ENCODE assay signal across 26 cellular contexts in genomic region chr10:82136103-82136502, GRCh38.
"Had no signal": no experiment of that assay in that cellular context is flagged by ENCODE, and none has a peak within 500 bp of the region (broad histone marks: within the 10 kb centered on the region; RNA-seq: fewer than 3 reads in every experiment).

No MANE protein-coding gene starts in this region.

- H3K4me3 Mint-ChIP-seq: memory B cell; mesothelial cell of epicardium; naive B cell; natural killer cell; nephron progenitor cell; neural progenitor cell; stimulated activated naive B cell treated with anti-CD40 and anti-IgM and Interleukin-4, amounts not matched to agents 10 μg/mL and 1 μg/mL and 100 μg/mL, for 72 hours had no signal

- H3K9me3 Mint-ChIP-seq: neural progenitor cell had no signal

- H3K27ac Mint-ChIP-seq: memory B cell; mesothelial cell of epicardium; naive B cell; natural killer cell; nephron progenitor cell; neural progenitor cell; progenitor cell of endocrine pancreas; stimulated activated naive B cell treated with anti-CD40 and anti-IgM and Interleukin-4, amounts not matched to agents 10 μg/mL and 1 μg/mL and 100 μg/mL, for 72 hours had no signal

- DNase-seq: islet precursor cell; left ventricle myocardium inferior; naive B cell; natural killer cell; nephron progenitor cell; ovary; right lobe of liver; stimulated activated CD4-positive, alpha-beta T cell treated with anti-CD3 and anti-CD28 coated beads, Interleukin-12 subunit alpha, Interleukin-12 subunit beta, amount 100 ng/mL, for 4 hours; stimulated activated CD4-positive, alpha-beta T cell treated with anti-CD3 and anti-CD28 coated beads, Interleukin-15, amount 100 ng/mL, for 24 hours; stimulated activated CD4-positive, alpha-beta T cell treated with anti-CD3 and anti-CD28 coated beads, Interleukin-2, amount 100 ng/mL, for 24 hours; stimulated activated CD4-positive, alpha-beta T cell treated with anti-CD3 and anti-CD28 coated beads, Interleukin-4, amount 100 ng/mL, for 1 hour; stimulated activated naive B cell treated with anti-CD40 and anti-IgM and Interleukin-4, amounts not matched to agents 10 μg/mL and 1 μg/mL and 100 μg/mL, for 72 hours; stimulated activated naive CD8-positive, alpha-beta T cell treated with anti-CD3 and anti-CD28 coated beads, Interleukin-15, Interleukin-2, amounts not matched to agents 100 U/mL and 50 U/mL, for 24 hours; stomach; testis; thyroid gland; transverse colon; upper lobe of left lung had no signal

- ATAC-seq: natural killer cell; right lobe of liver; stimulated activated naive B cell treated with anti-CD40 and anti-IgM and Interleukin-4, amounts not matched to agents 10 μg/mL and 1 μg/mL and 100 μg/mL, for 72 hours; stimulated activated naive CD8-positive, alpha-beta T cell treated with anti-CD3 and anti-CD28 coated beads, Interleukin-15, Interleukin-2, amounts not matched to agents 100 U/mL and 50 U/mL, for 24 hours had no signal

- H3K9ac ChIP-seq: neural progenitor cell had no signal

- H3K36me3 ChIP-seq: left ventricle myocardium inferior, neural progenitor cell, ovary, right atrium auricular region, right lobe of liver, stomach, thyroid gland, transverse colon, upper lobe of left lung, vagina had no signal

- H2AFZ ChIP-seq: hepatocyte, neural progenitor cell had no signal

- H3K4me1 Mint-ChIP-seq: memory B cell; mesothelial cell of epicardium; naive B cell; natural killer cell; nephron progenitor cell; neural progenitor cell; stimulated activated naive B cell treated with anti-CD40 and anti-IgM and Interleukin-4, amounts not matched to agents 10 μg/mL and 1 μg/mL and 100 μg/mL, for 72 hours had no signal

- H3K9me3 ChIP-seq: ovary, right atrium auricular region, right lobe of liver, testis, thyroid gland, transverse colon, upper lobe of left lung, vagina had no signal

- H3K36me3 Mint-ChIP-seq: memory B cell; mesothelial cell of epicardium; naive B cell; natural killer cell; neural progenitor cell; stimulated activated naive B cell treated with anti-CD40 and anti-IgM and Interleukin-4, amounts not matched to agents 10 μg/mL and 1 μg/mL and 100 μg/mL, for 72 hours had no signal

- H3K27me3 ChIP-seq: hepatocyte, neural progenitor cell, ovary, right atrium auricular region, right lobe of liver, stomach, testis, thyroid gland, transverse colon, upper lobe of left lung, vagina had no signal

- H3K79me2 ChIP-seq: hepatocyte had no signal

- H3K4me3 ChIP-seq: hepatocyte, left ventricle myocardium inferior, lung, neural progenitor cell, ovary, right atrium auricular region, right lobe of liver, stomach, testis, thyroid gland, transverse colon, upper lobe of left lung, vagina had no signal

- H3K27ac ChIP-seq: hepatocyte, left ventricle myocardium inferior, neural progenitor cell, ovary, right atrium auricular region, right lobe of liver, stomach, testis, thyroid gland, transverse colon, upper lobe of left lung, vagina had no signal

- H3K27me3 Mint-ChIP-seq: memory B cell; naive B cell; progenitor cell of endocrine pancreas; stimulated activated naive B cell treated with anti-CD40 and anti-IgM and Interleukin-4, amounts not matched to agents 10 μg/mL and 1 μg/mL and 100 μg/mL, for 72 hours had no signal

- H3K4me1 ChIP-seq: left ventricle myocardium inferior, neural progenitor cell, right atrium auricular region, right lobe of liver, stomach, testis, thyroid gland, transverse colon, upper lobe of left lung, vagina had no signal

- H3K4me2 ChIP-seq: hepatocyte, neural progenitor cell had no signal
